1 cellular context compared by ENCODE assay signal in genomic region chr1:90959352-90960206, GRCh38.
TF ChIP-seq lines count a peak whose summit lies in the region.

No MANE protein-coding gene starts in this region.

TF ChIP-seq in SK-N-SH, 30 proteins besides CTCF, POLR2A, EP300 and RAD21 (continued from another document):
- TF ChIP-seq YY1 (IDR thresholded peaks at IDR 0.05; ENCODE audit: low read depth) (no peak), NRF1 (IDR thresholded peaks at IDR 0.05; ENCODE audit: low read depth, low read length) (no peak), RXRA (IDR thresholded peaks at IDR 0.05; ENCODE audit: borderline replicate concordance, low read depth) (no peak), RFX5 (IDR thresholded peaks at IDR 0.05; ENCODE audit: low read length) (no peak), FOSL2 (IDR thresholded peaks at IDR 0.05; ENCODE audit: borderline replicate concordance, low read depth) (peak; percentile 30; the same call in 1 of the 2 replicates), TCF12 (IDR thresholded peaks at IDR 0.05) (0 out of 2 replicates have a peak, but pooled peaks have one; percentile 14), FOXM1 (IDR thresholded peaks at IDR 0.05; ENCODE audit: low read depth) (no peak), RCOR1 (IDR thresholded peaks at IDR 0.05; ENCODE audit: low read length) (no peak), GATA2 (CRISPR knock-in tag; IDR thresholded peaks at IDR 0.05) (no peak), SIN3A (IDR thresholded peaks at IDR 0.05; ENCODE audit: borderline replicate concordance, low read depth, low read length) (no peak)
